In the genomic region with DNA sequence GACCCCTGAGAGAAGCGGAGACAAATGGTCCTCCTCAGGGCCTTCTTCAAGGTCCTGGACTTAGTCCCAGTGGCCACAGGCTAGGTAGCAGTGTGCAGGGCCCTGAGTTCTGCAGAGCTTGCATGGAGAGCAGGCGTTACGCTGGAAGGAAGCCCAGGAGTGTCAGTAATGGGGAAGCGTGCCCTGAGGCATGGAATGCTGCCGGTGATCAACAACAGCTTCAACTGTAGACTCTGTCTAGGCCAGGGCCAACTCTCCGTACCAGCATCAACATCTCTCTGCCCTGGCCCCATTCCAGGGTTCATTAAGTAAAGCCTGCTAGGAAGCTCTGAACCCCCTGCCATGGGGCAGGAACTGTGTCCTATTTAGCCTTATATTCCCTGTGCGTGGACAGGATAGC, we compare ENCODE assay signal across 1 cellular context.
TF ChIP-seq lines count a peak whose summit lies in the region.

No MANE protein-coding gene starts in this region.

TF ChIP-seq in HepG2, 621 proteins besides CTCF, POLR2A, EP300 and RAD21 (continued from another document):
- no peak for TF ChIP-seq MLXIP (CRISPR knock-in tag; IDR thresholded peaks at IDR 0.05; ENCODE audit: borderline replicate concordance)
- no peak for TF ChIP-seq ZNF766 (CRISPR knock-in tag; IDR thresholded peaks at IDR 0.05; ENCODE audit: borderline replicate concordance)
- TF ChIP-seq KDM6A (CRISPR knock-in tag; IDR thresholded peaks at IDR 0.05; ENCODE audit: low read depth): no peak
- no peak for TF ChIP-seq ZNF230 (CRISPR knock-in tag; IDR thresholded peaks at IDR 0.05)
- TF ChIP-seq, protein P1, sequence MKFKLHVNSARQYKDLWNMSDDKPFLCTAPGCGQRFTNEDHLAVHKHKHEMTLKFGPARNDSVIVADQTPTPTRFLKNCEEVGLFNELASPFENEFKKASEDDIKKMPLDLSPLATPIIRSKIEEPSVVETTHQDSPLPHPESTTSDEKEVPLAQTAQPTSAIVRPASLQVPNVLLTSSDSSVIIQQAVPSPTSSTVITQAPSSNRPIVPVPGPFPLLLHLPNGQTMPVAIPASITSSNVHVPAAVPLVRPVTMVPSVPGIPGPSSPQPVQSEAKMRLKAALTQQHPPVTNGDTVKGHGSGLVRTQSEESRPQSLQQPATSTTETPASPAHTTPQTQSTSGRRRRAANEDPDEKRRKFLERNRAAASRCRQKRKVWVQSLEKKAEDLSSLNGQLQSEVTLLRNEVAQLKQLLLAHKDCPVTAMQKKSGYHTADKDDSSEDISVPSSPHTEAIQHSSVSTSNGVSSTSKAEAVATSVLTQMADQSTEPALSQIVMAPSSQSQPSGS (CRISPR knock-in tag; IDR thresholded peaks at IDR 0.05): no peak
- TF ChIP-seq ZNF564 (CRISPR knock-in tag; IDR thresholded peaks at IDR 0.05): no peak
- TF ChIP-seq GABPA (IDR thresholded peaks at IDR 0.05; ENCODE audit: low read depth, low read length): no peak
- TF ChIP-seq GABPA (CRISPR knock-in tag; IDR thresholded peaks at IDR 0.05; ENCODE audit: low read depth): no peak
- no peak for TF ChIP-seq ZEB1 (IDR thresholded peaks at IDR 0.05; ENCODE audit: insufficient replicate concordance, low read depth)
- no peak for TF ChIP-seq SMYD3 (CRISPR knock-in tag; IDR thresholded peaks at IDR 0.05)
- 0 out of 2 replicates have a peak, but pooled peaks have one; percentile 12 for TF ChIP-seq SAP130 (CRISPR knock-in tag; IDR thresholded peaks at IDR 0.05; ENCODE audit: low read depth)
- TF ChIP-seq SNAI1 (CRISPR knock-in tag; IDR thresholded peaks at IDR 0.05; ENCODE audit: borderline replicate concordance): no peak
- TF ChIP-seq ZNF780A (CRISPR knock-in tag; IDR thresholded peaks at IDR 0.05): no peak
- TF ChIP-seq, protein P2, sequence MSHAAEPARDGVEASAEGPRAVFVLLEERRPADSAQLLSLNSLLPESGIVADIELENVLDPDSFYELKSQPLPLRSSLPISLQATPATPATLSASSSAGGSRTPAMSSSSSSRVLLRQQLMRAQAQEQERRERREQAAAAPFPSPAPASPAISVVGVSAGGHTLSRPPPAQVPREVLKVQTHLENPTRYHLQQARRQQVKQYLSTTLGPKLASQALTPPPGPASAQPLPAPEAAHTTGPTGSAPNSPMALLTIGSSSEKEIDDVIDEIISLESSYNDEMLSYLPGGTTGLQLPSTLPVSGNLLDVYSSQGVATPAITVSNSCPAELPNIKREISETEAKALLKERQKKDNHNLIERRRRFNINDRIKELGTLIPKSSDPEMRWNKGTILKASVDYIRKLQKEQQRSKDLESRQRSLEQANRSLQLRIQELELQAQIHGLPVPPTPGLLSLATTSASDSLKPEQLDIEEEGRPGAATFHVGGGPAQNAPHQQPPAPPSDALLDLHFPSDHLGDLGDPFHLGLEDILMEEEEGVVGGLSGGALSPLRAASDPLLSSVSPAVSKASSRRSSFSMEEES (CRISPR knock-in tag; IDR thresholded peaks at IDR 0.05): no peak
- TF ChIP-seq, protein P3, sequence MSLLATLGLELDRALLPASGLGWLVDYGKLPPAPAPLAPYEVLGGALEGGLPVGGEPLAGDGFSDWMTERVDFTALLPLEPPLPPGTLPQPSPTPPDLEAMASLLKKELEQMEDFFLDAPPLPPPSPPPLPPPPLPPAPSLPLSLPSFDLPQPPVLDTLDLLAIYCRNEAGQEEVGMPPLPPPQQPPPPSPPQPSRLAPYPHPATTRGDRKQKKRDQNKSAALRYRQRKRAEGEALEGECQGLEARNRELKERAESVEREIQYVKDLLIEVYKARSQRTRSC (CRISPR knock-in tag; IDR thresholded peaks at IDR 0.05; ENCODE audit: low read depth): no peak
- TF ChIP-seq, protein P4, sequence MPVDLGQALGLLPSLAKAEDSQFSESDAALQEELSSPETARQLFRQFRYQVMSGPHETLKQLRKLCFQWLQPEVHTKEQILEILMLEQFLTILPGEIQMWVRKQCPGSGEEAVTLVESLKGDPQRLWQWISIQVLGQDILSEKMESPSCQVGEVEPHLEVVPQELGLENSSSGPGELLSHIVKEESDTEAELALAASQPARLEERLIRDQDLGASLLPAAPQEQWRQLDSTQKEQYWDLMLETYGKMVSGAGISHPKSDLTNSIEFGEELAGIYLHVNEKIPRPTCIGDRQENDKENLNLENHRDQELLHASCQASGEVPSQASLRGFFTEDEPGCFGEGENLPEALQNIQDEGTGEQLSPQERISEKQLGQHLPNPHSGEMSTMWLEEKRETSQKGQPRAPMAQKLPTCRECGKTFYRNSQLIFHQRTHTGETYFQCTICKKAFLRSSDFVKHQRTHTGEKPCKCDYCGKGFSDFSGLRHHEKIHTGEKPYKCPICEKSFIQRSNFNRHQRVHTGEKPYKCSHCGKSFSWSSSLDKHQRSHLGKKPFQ (CRISPR knock-in tag; IDR thresholded peaks at IDR 0.05; ENCODE audit: insufficient replicate concordance): no peak
- TF ChIP-seq, protein P5, sequence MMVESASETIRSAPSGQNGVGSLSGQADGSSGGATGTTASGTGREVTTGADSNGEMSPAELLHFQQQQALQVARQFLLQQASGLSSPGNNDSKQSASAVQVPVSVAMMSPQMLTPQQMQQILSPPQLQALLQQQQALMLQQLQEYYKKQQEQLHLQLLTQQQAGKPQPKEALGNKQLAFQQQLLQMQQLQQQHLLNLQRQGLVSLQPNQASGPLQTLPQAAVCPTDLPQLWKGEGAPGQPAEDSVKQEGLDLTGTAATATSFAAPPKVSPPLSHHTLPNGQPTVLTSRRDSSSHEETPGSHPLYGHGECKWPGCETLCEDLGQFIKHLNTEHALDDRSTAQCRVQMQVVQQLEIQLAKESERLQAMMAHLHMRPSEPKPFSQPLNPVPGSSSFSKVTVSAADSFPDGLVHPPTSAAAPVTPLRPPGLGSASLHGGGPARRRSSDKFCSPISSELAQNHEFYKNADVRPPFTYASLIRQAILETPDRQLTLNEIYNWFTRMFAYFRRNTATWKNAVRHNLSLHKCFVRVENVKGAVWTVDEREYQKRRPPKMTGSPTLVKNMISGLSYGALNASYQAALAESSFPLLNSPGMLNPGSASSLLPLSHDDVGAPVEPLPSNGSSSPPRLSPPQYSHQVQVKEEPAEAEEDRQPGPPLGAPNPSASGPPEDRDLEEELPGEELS (CRISPR knock-in tag; IDR thresholded peaks at IDR 0.05): no peak
- TF ChIP-seq GZF1 (CRISPR knock-in tag; IDR thresholded peaks at IDR 0.05): no peak
- TF ChIP-seq ZZZ3 (CRISPR knock-in tag; IDR thresholded peaks at IDR 0.05; ENCODE audit: borderline replicate concordance): no peak
- TF ChIP-seq ZFP91 (CRISPR knock-in tag; IDR thresholded peaks at IDR 0.05; ENCODE audit: borderline replicate concordance): no peak
- no peak for TF ChIP-seq HOXA5 (CRISPR knock-in tag; IDR thresholded peaks at IDR 0.05)
